In genomic region chr18:12960846-12961397, GRCh38 we compare ENCODE assay signal across 20 cellular contexts. TPM values are rescaled to one million over a fixed set of nuclear protein-coding genes. Genes with fewer than 3 reads are reported as not detected.
DNase-seq lines count a peak whose midpoint lies in the region; TF ChIP-seq lines count a peak whose summit lies in the region.
"Had no signal": no experiment of that assay in that cellular context is flagged by ENCODE, and none has a peak within 500 bp of the region (broad histone marks: within the 10 kb centered on the region; RNA-seq: fewer than 3 reads in every experiment).

No MANE protein-coding gene starts in this region.

- CTCF ChIA-PET in MCF 10A (lab: Yijun Ruan, JAX) (interaction anchor here (0.6 to 0.9 kb wide), 2 partner anchors 71 to 318 kb away, joined by 3 to 5 read pairs; no protein-coding TSS in a partner anchor), mammary epithelial cell (lab: Charles Lee; ENCODE audit: low non-redundant PET) (no interaction called here)

- H3K9ac ChIP-seq in mammary epithelial cell (ENCODE audit: insufficient read depth, low read length) (no peak overlapping the region), SK-N-MC (ENCODE audit: insufficient read length) (no peak overlapping the region), mucosa of rectum (ENCODE audit: low read depth in 1 of 2, low read length in 2 of 2) (no peak overlapping the region)
- H3K9ac ChIP-seq: BLaER1 treated with 17β-estradiol and CSF1 and Interleukin-3, amounts not matched to agents 10 nM and 100 nM had no signal

- no peaks in the 10 kb centered on the region for H3K9me3 Mint-ChIP-seq in MCF 10A (ENCODE audit: unreplicated experiment)
- H3K9me3 Mint-ChIP-seq: activated CD4-positive, alpha-beta memory T cell treated with anti-CD3 and anti-CD28 coated beads, Interleukin-2, amount 10 ng/mL, durations not matched to agents 7 days and 5 days had no signal

- peak overlapping the region; percentile 51 for H3K27ac Mint-ChIP-seq in MCF 10A (ENCODE audit: low read depth, unreplicated experiment)
- H3K27ac Mint-ChIP-seq: activated CD4-positive, alpha-beta memory T cell treated with anti-CD3 and anti-CD28 coated beads, Interleukin-2, amount 10 ng/mL, durations not matched to agents 7 days and 5 days had no signal

- TF ChIP-seq CTCF in MCF 10A (IDR thresholded peaks at IDR 0.05; ENCODE audit: unreplicated experiment) (no peak), mammary epithelial cell (conservative IDR thresholded peaks at IDR 0.05 in 1 of 2, IDR thresholded peaks at IDR 0.05 in 1 of 2; ENCODE audit: extremely low read depth in 1 of 2, insufficient read depth in 1 of 2, low read depth in 1 of 2, low read length in 2 of 2) (no peak), ascending aorta (IDR thresholded peaks at IDR 0.05) (no peak)

- no peak overlapping the region for H3K27ac ChIP-seq in mammary epithelial cell (ENCODE audit: insufficient read depth, low read depth, low read length)
- peak overlapping the region; percentile 81 for H3K27ac ChIP-seq in SK-N-MC
- H3K27ac ChIP-seq in mucosa of rectum (ENCODE audit: low read depth in 2 of 2, low read length in 2 of 2): peak overlapping the region; percentile 25 to 47
- H3K27ac ChIP-seq in ascending aorta: no peak overlapping the region
- H3K27ac ChIP-seq: BLaER1 treated with 17β-estradiol and CSF1 and Interleukin-3, amounts not matched to agents 10 nM and 100 nM; coronary artery; esophagus squamous epithelium; upper lobe of left lung had no signal

- no peaks in the 10 kb centered on the region for H3K27me3 ChIP-seq in mammary epithelial cell (ENCODE audit: insufficient read depth, low read length)
- no peaks in the 10 kb centered on the region for H3K27me3 ChIP-seq in mucosa of rectum (ENCODE audit: control insufficient read depth in 2 of 2, insufficient read depth in 2 of 2, low read length in 2 of 2)
- no peaks in the 10 kb centered on the region for H3K27me3 ChIP-seq in ascending aorta
- H3K27me3 ChIP-seq: BLaER1 treated with 17β-estradiol and CSF1 and Interleukin-3, amounts not matched to agents 10 nM and 100 nM; esophagus squamous epithelium; upper lobe of left lung had no signal

- 82% methylated on average over 6 of the region's 6 CpGs for WGBS in mammary epithelial cell (ENCODE audit: low coverage, missing lambda C conversion rate)

- H3K36me3 ChIP-seq in mammary epithelial cell (ENCODE audit: insufficient read depth, low read length): peaks cover 16% of the 10 kb centered on the region
- H3K36me3 ChIP-seq in SK-N-MC (ENCODE audit: insufficient read depth, low read length): peaks cover 70% of the 10 kb centered on the region
- peaks cover 18 to 20% of the 10 kb centered on the region in 2 donors for H3K36me3 ChIP-seq in mucosa of rectum (ENCODE audit: control insufficient read depth in 2 of 2, insufficient read depth in 2 of 2, low read length in 2 of 2)
- peaks cover 18 to 48% of the 10 kb centered on the region in 2 donors for H3K36me3 ChIP-seq in ascending aorta

- H4K20me1 ChIP-seq in mammary epithelial cell (ENCODE audit: insufficient read depth, low read length): peaks cover 3% of the 10 kb centered on the region

- H3K4me1 ChIP-seq in mammary epithelial cell (ENCODE audit: insufficient read depth, low read length): no peaks in the 10 kb centered on the region
- H3K4me1 ChIP-seq in mucosa of rectum (ENCODE audit: control insufficient read depth in 2 of 2, insufficient read depth in 2 of 2, low read length in 2 of 2): peaks cover 6 to 11% of the 10 kb centered on the region in 2 donors
- no peaks in the 10 kb centered on the region for H3K4me1 ChIP-seq in ascending aorta
- H3K4me1 ChIP-seq: BLaER1 treated with 17β-estradiol and CSF1 and Interleukin-3, amounts not matched to agents 10 nM and 100 nM; upper lobe of left lung had no signal

- peaks cover 50% of the 10 kb centered on the region for H3K79me2 ChIP-seq in mammary epithelial cell (ENCODE audit: insufficient read depth, low read length)

- in situ Hi-C loops in mammary epithelial cell (cut with MboI; ENCODE audit: low sequenced_read_pairs in 2 of 2): no loop called here

- no peaks in the 10 kb centered on the region for H3K4me1 Mint-ChIP-seq in MCF 10A (ENCODE audit: insufficient read depth, unreplicated experiment)

- no peaks in the 10 kb centered on the region for H3K27me3 Mint-ChIP-seq in MCF 10A (ENCODE audit: insufficient read depth, unreplicated experiment)
- H3K27me3 Mint-ChIP-seq: activated CD4-positive, alpha-beta memory T cell treated with anti-CD3 and anti-CD28 coated beads, Interleukin-2, amount 10 ng/mL, durations not matched to agents 7 days and 5 days had no signal

- no peak overlapping the region for H3K4me3 Mint-ChIP-seq in MCF 10A (ENCODE audit: unreplicated experiment)
- H3K4me3 Mint-ChIP-seq: activated CD4-positive, alpha-beta memory T cell treated with anti-CD3 and anti-CD28 coated beads, Interleukin-2, amount 10 ng/mL, durations not matched to agents 7 days and 5 days had no signal

- no TSS peak for BruUV-seq in MCF 10A (replicated peaks; lab: Mats Ljungman, UMichigan)
- BruUV-seq in mammary epithelial cell (replicated peaks; lab: Mats Ljungman, UMichigan): no TSS peak

- dilution Hi-C loops in mammary epithelial cell (cut with HindIII; ENCODE audit: low sequenced_read_pairs): no loop called here

- no peak overlapping the region for H3K4me2 ChIP-seq in mammary epithelial cell (ENCODE audit: insufficient read depth, low read depth, low read length)
- H3K4me2 ChIP-seq: BLaER1 treated with 17β-estradiol and CSF1 and Interleukin-3, amounts not matched to agents 10 nM and 100 nM had no signal

- H3K36me3 Mint-ChIP-seq in MCF 10A (ENCODE audit: insufficient read depth, unreplicated experiment): peaks cover 82% of the 10 kb centered on the region

- POLR2A ChIA-PET in MCF 10A (lab: Yijun Ruan, JAX): interaction anchor here (1.8 kb wide), 1 partner anchor 10 kb away, joined by 5 read pairs; no protein-coding TSS in a partner anchor

- no peak overlapping the region for H2AFZ ChIP-seq in mammary epithelial cell (ENCODE audit: low read depth, low read length)

- intact Hi-C loops in MCF 10A (cut with micrococcal nuclease) (no loop called here), mammary epithelial cell (cut with micrococcal nuclease) (no loop called here), ascending aorta (cut with DNase I) (no loop called here)

- H3K9me3 ChIP-seq in mammary epithelial cell (replicated peaks; ENCODE audit: insufficient read depth, low read length): no peaks in the 10 kb centered on the region
- no peaks in the 10 kb centered on the region for H3K9me3 ChIP-seq in SK-N-MC (ENCODE audit: low read depth, low read length)
- H3K9me3 ChIP-seq in mucosa of rectum (ENCODE audit: control insufficient read depth in 2 of 2, low read length in 2 of 2): no peaks in the 10 kb centered on the region
- no peaks in the 10 kb centered on the region for H3K9me3 ChIP-seq in ascending aorta
- H3K9me3 ChIP-seq: esophagus squamous epithelium, upper lobe of left lung had no signal

- H3K4me3 ChIP-seq in mammary epithelial cell (replicated peaks in 1 of 3; ENCODE audit: insufficient read depth in 1 of 3, low read depth in 2 of 3, low read length in 3 of 3) (no peak overlapping the region), SK-N-MC (0 out of 2 replicates have a peak overlapping the region, but pooled peaks have one; percentile 28), mucosa of rectum (ENCODE audit: low read length in 2 of 2) (peak overlapping the region; percentile 34 to 42), ascending aorta (no peak overlapping the region)
- H3K4me3 ChIP-seq: BLaER1 treated with 17β-estradiol and CSF1 and Interleukin-3, amounts not matched to agents 10 nM and 100 nM; coronary artery; esophagus squamous epithelium; upper lobe of left lung had no signal

- no peak for DNase-seq in MCF 10A (ENCODE audit: unreplicated experiment)
- DNase-seq in mammary epithelial cell: no peak
- no peak for DNase-seq in SK-N-MC (ENCODE audit: low read depth, low spot score)
- no peak for DNase-seq in iPS-NIHi7 (ENCODE audit: extremely low spot score)
- DNase-seq in ascending aorta (ENCODE audit: low spot score in 2 of 2): no peak
- DNase-seq in EL: no peak
- DNase-seq in occipital lobe (lab: John Stamatoyannopoulos, UW): no peak
- DNase-seq: ACHN; activated CD4-positive, alpha-beta memory T cell treated with anti-CD3 and anti-CD28 coated beads, Interleukin-2, amount 10 ng/mL, durations not matched to agents 7 days and 5 days; activated CD4-positive, CD25-positive, alpha-beta regulatory T cell; esophagus squamous epithelium; GDM1; KBM-7; NCI-H1694; NCI-H526; T-helper 9 cell; upper lobe of left lung had no signal

RNA-seq across cellular contexts. Expression of gene SEH1L, which starts 13.1 kb away (rescaled TPM):
- total RNA-seq in MCF 10A (2022): 108 and 139 TPM in 2 replicates
- total RNA-seq in mammary epithelial cell: 10 to 100 TPM; 41.0 to 67.8 TPM
- polyA plus RNA-seq in mammary epithelial cell: 40.7 TPM
- polyA minus RNA-seq in mammary epithelial cell: 232 TPM
- total RNA-seq in ascending aorta: 16.3 TPM
- 40.1 TPM for total RNA-seq in occipital lobe

RNA-seq across cellular contexts. Expression of gene CEP192, which starts 30.2 kb away (rescaled TPM):
- 14.3 and 15.2 TPM in 2 replicates for total RNA-seq in MCF 10A (2022)
- total RNA-seq in mammary epithelial cell: 10 to 100 TPM; 18.8 to 19.4 TPM
- polyA plus RNA-seq in mammary epithelial cell: 11.5 TPM
- polyA minus RNA-seq in mammary epithelial cell: 29.7 TPM
- total RNA-seq in ascending aorta: 3.1 TPM
- total RNA-seq in occipital lobe: 66.3 TPM

Comparison
In these comparisons a context has a peak if more than half of its experiments do, and no peak if none do; other contexts are left out.
1. H3K27ac ChIP-seq: peak in SK-N-MC (single experiment) and mucosa of rectum (2 of 2); none in mammary epithelial cell (single experiment) and ascending aorta (0 of 2).
2. H3K4me3 ChIP-seq: peak in SK-N-MC (single experiment) and mucosa of rectum (2 of 2); none in mammary epithelial cell (0 of 3) and ascending aorta (0 of 2).